Comparison of ENCODE assay signal across 21 cellular contexts in the genomic region with DNA sequence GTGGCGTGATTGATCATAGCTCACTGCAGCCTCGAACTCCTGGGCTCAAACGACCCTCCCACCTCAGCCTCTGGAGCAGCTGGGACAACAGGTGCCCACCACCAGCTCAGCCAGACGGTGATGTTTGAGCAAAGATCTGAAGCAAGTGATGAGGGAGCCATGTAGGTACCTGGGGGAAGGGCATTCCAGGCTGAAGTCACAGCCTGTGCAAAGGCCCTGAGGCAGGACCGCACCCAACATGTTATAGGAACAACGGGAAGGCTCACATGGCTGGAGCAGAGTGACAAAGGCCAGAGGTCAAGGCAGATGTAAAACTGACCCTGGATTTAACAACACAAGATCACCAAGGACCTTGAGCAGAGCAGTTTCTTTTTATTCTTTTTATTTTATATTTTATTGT. TPM values are rescaled to one million over a fixed set of nuclear protein-coding genes. Genes with fewer than 3 reads are reported as not detected.
"Had no signal": no experiment of that assay in that cellular context is flagged by ENCODE, and none has a peak within 500 bp of the region (broad histone marks: within the 10 kb centered on the region; RNA-seq: fewer than 3 reads in every experiment).

No MANE protein-coding gene starts in this region.

- H3K4me3 ChIP-seq: psoas muscle, spleen, thoracic aorta, uterus had no signal

- H3K4me1 Mint-ChIP-seq: endodermal cell had no signal

- H3K27me3 ChIP-seq: foreskin keratinocyte, neutrophil, spleen, uterus had no signal

- H3K4me1 ChIP-seq: foreskin keratinocyte, uterus had no signal

- H3K27me3 Mint-ChIP-seq: naive thymus-derived CD4-positive, alpha-beta T cell; stimulated activated memory B cell treated with anti-CD40 and anti-IgM and Interleukin-4, amounts not matched to agents 10 μg/mL and 1 μg/mL and 100 μg/mL, for 72 hours; stimulated activated naive CD8-positive, alpha-beta T cell treated with anti-CD3 and anti-CD28 coated beads, Interleukin-15, amount 100 ng/mL, for 72 hours; type B pancreatic cell had no signal

- H3K4me3 Mint-ChIP-seq: endodermal cell; naive thymus-derived CD4-positive, alpha-beta T cell; stimulated activated memory B cell treated with anti-CD40 and anti-IgM and Interleukin-4, amounts not matched to agents 10 μg/mL and 1 μg/mL and 100 μg/mL, for 72 hours; stimulated activated naive CD8-positive, alpha-beta T cell treated with anti-CD3 and anti-CD28 coated beads, Interleukin-15, amount 100 ng/mL, for 72 hours; type B pancreatic cell had no signal

- H3K36me3 ChIP-seq: neutrophil, spleen, thoracic aorta, uterus had no signal

- H3K27ac ChIP-seq: foreskin keratinocyte, psoas muscle, thoracic aorta, uterus had no signal

- H3K9me3 Mint-ChIP-seq: endodermal cell; stimulated activated memory B cell treated with anti-CD40 and anti-IgM and Interleukin-4, amounts not matched to agents 10 μg/mL and 1 μg/mL and 100 μg/mL, for 72 hours; stimulated activated naive CD8-positive, alpha-beta T cell treated with anti-CD3 and anti-CD28 coated beads, Interleukin-15, amount 100 ng/mL, for 72 hours; type B pancreatic cell had no signal

- H3K36me3 Mint-ChIP-seq: naive thymus-derived CD4-positive, alpha-beta T cell; stimulated activated memory B cell treated with anti-CD40 and anti-IgM and Interleukin-4, amounts not matched to agents 10 μg/mL and 1 μg/mL and 100 μg/mL, for 72 hours; type B pancreatic cell had no signal

- ATAC-seq: foreskin keratinocyte; left ventricle myocardium superior; naive thymus-derived CD4-positive, alpha-beta T cell; psoas muscle; stimulated activated memory B cell treated with anti-CD40 and anti-IgM and Interleukin-4, amounts not matched to agents 10 μg/mL and 1 μg/mL and 100 μg/mL, for 72 hours; stimulated activated naive CD8-positive, alpha-beta T cell treated with anti-CD3 and anti-CD28 coated beads, Interleukin-15, amount 100 ng/mL, for 72 hours had no signal

- H3K9me3 ChIP-seq: neutrophil, psoas muscle, spleen, thoracic aorta, uterus had no signal

- DNase-seq: effector CD4-positive, alpha-beta T cell; endodermal cell; erythroblast; foreskin keratinocyte; kidney; left cardiac atrium; left ventricle myocardium superior; naive thymus-derived CD4-positive, alpha-beta T cell; psoas muscle; retina; spleen; stimulated activated CD4-positive, alpha-beta T cell treated with anti-CD3 and anti-CD28 coated beads, Interleukin-15, amount 100 ng/mL, for 24 hours; stimulated activated CD4-positive, alpha-beta T cell treated with anti-CD3 and anti-CD28 coated beads, Interleukin-1b, Interleukin-23, amount 100 ng/mL, for 48 hours; stimulated activated CD4-positive, alpha-beta T cell treated with anti-CD3 and anti-CD28 coated beads, Interleukin-4, amount 100 ng/mL, for 24 hours; stimulated activated naive CD8-positive, alpha-beta T cell treated with anti-CD3 and anti-CD28 coated beads, Interleukin-15, amount 100 ng/mL, for 72 hours; uterus had no signal

- H3K27ac Mint-ChIP-seq: endodermal cell; stimulated activated memory B cell treated with anti-CD40 and anti-IgM and Interleukin-4, amounts not matched to agents 10 μg/mL and 1 μg/mL and 100 μg/mL, for 72 hours; stimulated activated naive CD8-positive, alpha-beta T cell treated with anti-CD3 and anti-CD28 coated beads, Interleukin-15, amount 100 ng/mL, for 72 hours; type B pancreatic cell had no signal

RNA-seq across cellular contexts. Expression of a gene that starts 25.1 kb away (rescaled TPM):
- polyA plus RNA-seq: neural cell had no signal
